10 cellular contexts compared by ENCODE assay signal in the genomic region with DNA sequence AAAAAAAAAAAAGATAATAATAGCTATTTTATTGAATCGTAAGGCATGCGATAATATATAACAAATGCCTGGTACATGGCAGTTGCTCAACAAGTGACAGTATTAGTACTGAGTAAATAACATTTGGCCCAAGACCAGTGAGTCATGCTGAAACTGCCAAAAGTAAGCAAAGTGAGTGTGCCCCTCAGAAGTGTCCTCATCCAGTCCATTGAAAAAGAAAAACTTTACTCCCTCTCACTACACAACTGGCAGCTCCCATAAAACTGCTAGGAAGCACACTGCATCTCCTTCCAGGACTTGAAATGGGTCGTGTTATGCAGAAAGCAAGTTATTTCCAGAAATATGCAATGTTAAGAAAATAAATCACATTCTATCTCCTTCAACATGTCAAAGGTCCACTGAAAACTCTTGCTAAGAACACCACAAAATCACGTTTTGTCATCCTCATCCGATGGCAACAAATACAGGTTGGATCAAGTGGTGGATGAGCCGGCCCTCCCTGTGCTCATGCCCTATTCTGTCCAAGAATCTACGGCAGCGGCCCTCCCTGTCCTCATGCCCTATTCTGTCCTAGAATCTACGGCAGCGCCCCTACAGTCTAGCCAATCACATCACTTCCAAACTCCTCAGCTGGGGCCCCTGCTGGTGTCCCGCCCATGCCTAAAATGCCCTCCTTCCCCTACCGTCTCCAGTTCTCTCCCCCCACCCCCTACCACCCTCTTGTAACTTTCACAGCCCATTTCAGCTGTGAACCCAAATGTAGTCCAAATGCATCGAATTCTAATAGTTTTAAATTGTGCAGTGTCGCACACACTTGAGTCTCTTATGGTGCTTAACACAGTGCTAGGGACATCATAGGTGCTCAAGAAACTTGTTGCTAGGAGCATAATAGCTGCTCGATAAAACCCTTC. TPM values are rescaled to one million over a fixed set of nuclear protein-coding genes. Genes with fewer than 3 reads are reported as not detected.
A peak's percentile ranks its signal among the peaks of the same experiment; 100 is the strongest.
DNase-seq lines count a peak whose midpoint lies in the region; ATAC-seq and TF ChIP-seq lines count a peak whose summit lies in the region.
"Had no signal": no experiment of that assay in that cellular context is flagged by ENCODE, and none has a peak within 500 bp of the region (broad histone marks: within the 10 kb centered on the region; RNA-seq: fewer than 3 reads in every experiment).

No MANE protein-coding gene starts in this region.

- H3K36me3 ChIP-seq in iPS-18a (ENCODE audit: control insufficient read depth, low read depth, low read length): peaks cover 3% of the 10 kb centered on the region

- TF ChIP-seq CTCF in WTC11 (IDR thresholded peaks at IDR 0.05) (no peak), type B pancreatic cell (conservative IDR thresholded peaks at IDR 0.05) (peak; percentile 23)

- CTCF ChIA-PET in activated naive CD4-positive, alpha-beta T cell treated with anti-CD3 and anti-CD28 coated beads, Interleukin-2, amount 10 ng/mL, durations not matched to agents 7 days and 5 days (lab: Charles Lee): no interaction called here
- CTCF ChIA-PET in WTC11 (lab: Charles Lee): interaction anchor here (0.6 to 1.1 kb wide), 3 partner anchors 9 to 466 kb away, joined by 3 to 5 read pairs (median 4); no protein-coding TSS in a partner anchor

- DNase-seq in activated naive CD4-positive, alpha-beta T cell treated with anti-CD3 and anti-CD28 coated beads, Interleukin-2, amount 10 ng/mL, durations not matched to agents 7 days and 5 days: no peak
- DNase-seq in WTC11 (ENCODE audit: low spot score) (peak; percentile 73), type B pancreatic cell (ENCODE audit: extremely low spot score, unreplicated experiment) (no peak), NCI-H1105 treated with DMSO at 0.1 percent for 48 hours (lab: John Stamatoyannopoulos, UW) (no peak), CD1c-positive myeloid dendritic cell (ENCODE audit: extremely low spot score) (no peak)
- DNase-seq: activated naive CD4-positive, alpha-beta T cell treated with Interleukin-2 at 50 U/mL for 16 hours had no signal

- no peaks in the 10 kb centered on the region for H3K9me3 Mint-ChIP-seq in activated naive CD4-positive, alpha-beta T cell treated with anti-CD3 and anti-CD28 coated beads, Interleukin-2, amount 50 U/mL, for 24 hours
- H3K9me3 Mint-ChIP-seq in activated naive CD4-positive, alpha-beta T cell treated with anti-CD3 and anti-CD28 coated beads, Interleukin-2, amount 10 ng/mL, durations not matched to agents 7 days and 5 days: no peaks in the 10 kb centered on the region
- H3K9me3 Mint-ChIP-seq in WTC11 (no peaks in the 10 kb centered on the region), type B pancreatic cell (no peaks in the 10 kb centered on the region)

- H3K27ac Mint-ChIP-seq in activated naive CD4-positive, alpha-beta T cell treated with anti-CD3 and anti-CD28 coated beads, Interleukin-2, amount 50 U/mL, for 24 hours: peak overlapping the region; percentile 23
- H3K27ac Mint-ChIP-seq in activated naive CD4-positive, alpha-beta T cell treated with anti-CD3 and anti-CD28 coated beads, Interleukin-2, amount 10 ng/mL, durations not matched to agents 7 days and 5 days: no peak overlapping the region
- H3K27ac Mint-ChIP-seq in WTC11 (peak overlapping the region; percentile 80), type B pancreatic cell (peak overlapping the region; percentile 84)

- H3K9ac ChIP-seq in iPS-18a (ENCODE audit: low read length): no peak overlapping the region
- H3K9ac ChIP-seq: parathyroid adenoma had no signal

- POLR2A ChIA-PET in WTC11 (lab: Charles Lee): interaction anchor here (0.6 kb wide), 1 partner anchor 58 kb away, joined by 5 read pairs; no protein-coding TSS in a partner anchor

- H3K4me1 ChIP-seq in iPS-18a (ENCODE audit: control insufficient read depth, low read depth, low read length): peaks cover 14% of the 10 kb centered on the region
- H3K4me1 ChIP-seq: parathyroid adenoma had no signal

- no peaks in the 10 kb centered on the region for H3K9me3 ChIP-seq in iPS-18a (ENCODE audit: control insufficient read depth, low read depth, low read length)

- H3K27me3 ChIP-seq in iPS-18a (ENCODE audit: control insufficient read depth, insufficient read depth, low read length): no peaks in the 10 kb centered on the region

- H3K27ac ChIP-seq in iPS-18a (ENCODE audit: low read length): no peak overlapping the region
- H3K27ac ChIP-seq: parathyroid adenoma had no signal

- peaks cover 4% of the 10 kb centered on the region for H3K36me3 Mint-ChIP-seq in activated naive CD4-positive, alpha-beta T cell treated with anti-CD3 and anti-CD28 coated beads, Interleukin-2, amount 50 U/mL, for 24 hours
- no peaks in the 10 kb centered on the region for H3K36me3 Mint-ChIP-seq in activated naive CD4-positive, alpha-beta T cell treated with anti-CD3 and anti-CD28 coated beads, Interleukin-2, amount 10 ng/mL, durations not matched to agents 7 days and 5 days
- H3K36me3 Mint-ChIP-seq in WTC11 (peaks cover 11% of the 10 kb centered on the region; the same call in 1 of the 2 replicates), type B pancreatic cell (peaks cover 29% of the 10 kb centered on the region)

- peaks cover 41% of the 10 kb centered on the region for H3K4me1 Mint-ChIP-seq in activated naive CD4-positive, alpha-beta T cell treated with anti-CD3 and anti-CD28 coated beads, Interleukin-2, amount 50 U/mL, for 24 hours
- peaks cover 25% of the 10 kb centered on the region for H3K4me1 Mint-ChIP-seq in activated naive CD4-positive, alpha-beta T cell treated with anti-CD3 and anti-CD28 coated beads, Interleukin-2, amount 10 ng/mL, durations not matched to agents 7 days and 5 days
- peaks cover 39% of the 10 kb centered on the region for H3K4me1 Mint-ChIP-seq in WTC11
- peaks cover 42% of the 10 kb centered on the region for H3K4me1 Mint-ChIP-seq in type B pancreatic cell (ENCODE audit: unreplicated experiment)

- H3K4me3 ChIP-seq in iPS-18a (ENCODE audit: low read length): peak overlapping the region; percentile 55

- peak; percentile 53 for ATAC-seq in WTC11
- no peak for ATAC-seq in HG03439 (IDR thresholded peaks at IDR 0.05; ENCODE audit: unreplicated experiment)

- peak overlapping the region; percentile 83 for H3K4me3 Mint-ChIP-seq in activated naive CD4-positive, alpha-beta T cell treated with anti-CD3 and anti-CD28 coated beads, Interleukin-2, amount 50 U/mL, for 24 hours
- H3K4me3 Mint-ChIP-seq in activated naive CD4-positive, alpha-beta T cell treated with anti-CD3 and anti-CD28 coated beads, Interleukin-2, amount 10 ng/mL, durations not matched to agents 7 days and 5 days: no peak overlapping the region
- H3K4me3 Mint-ChIP-seq in WTC11 (peak overlapping the region; percentile 87), type B pancreatic cell (peak overlapping the region; percentile 94)

- H3K27me3 Mint-ChIP-seq in activated naive CD4-positive, alpha-beta T cell treated with anti-CD3 and anti-CD28 coated beads, Interleukin-2, amount 50 U/mL, for 24 hours: no peaks in the 10 kb centered on the region
- peaks cover 85% of the 10 kb centered on the region for H3K27me3 Mint-ChIP-seq in activated naive CD4-positive, alpha-beta T cell treated with anti-CD3 and anti-CD28 coated beads, Interleukin-2, amount 10 ng/mL, durations not matched to agents 7 days and 5 days
- no peaks in the 10 kb centered on the region; the same call in 1 of the 2 replicates for H3K27me3 Mint-ChIP-seq in WTC11 (ENCODE audit: low read depth)
- no peaks in the 10 kb centered on the region for H3K27me3 Mint-ChIP-seq in type B pancreatic cell

TF ChIP-seq in WTC11, 78 proteins besides CTCF, POLR2A, EP300 and RAD21 (continues in another document):
- TF ChIP-seq, protein P1, sequence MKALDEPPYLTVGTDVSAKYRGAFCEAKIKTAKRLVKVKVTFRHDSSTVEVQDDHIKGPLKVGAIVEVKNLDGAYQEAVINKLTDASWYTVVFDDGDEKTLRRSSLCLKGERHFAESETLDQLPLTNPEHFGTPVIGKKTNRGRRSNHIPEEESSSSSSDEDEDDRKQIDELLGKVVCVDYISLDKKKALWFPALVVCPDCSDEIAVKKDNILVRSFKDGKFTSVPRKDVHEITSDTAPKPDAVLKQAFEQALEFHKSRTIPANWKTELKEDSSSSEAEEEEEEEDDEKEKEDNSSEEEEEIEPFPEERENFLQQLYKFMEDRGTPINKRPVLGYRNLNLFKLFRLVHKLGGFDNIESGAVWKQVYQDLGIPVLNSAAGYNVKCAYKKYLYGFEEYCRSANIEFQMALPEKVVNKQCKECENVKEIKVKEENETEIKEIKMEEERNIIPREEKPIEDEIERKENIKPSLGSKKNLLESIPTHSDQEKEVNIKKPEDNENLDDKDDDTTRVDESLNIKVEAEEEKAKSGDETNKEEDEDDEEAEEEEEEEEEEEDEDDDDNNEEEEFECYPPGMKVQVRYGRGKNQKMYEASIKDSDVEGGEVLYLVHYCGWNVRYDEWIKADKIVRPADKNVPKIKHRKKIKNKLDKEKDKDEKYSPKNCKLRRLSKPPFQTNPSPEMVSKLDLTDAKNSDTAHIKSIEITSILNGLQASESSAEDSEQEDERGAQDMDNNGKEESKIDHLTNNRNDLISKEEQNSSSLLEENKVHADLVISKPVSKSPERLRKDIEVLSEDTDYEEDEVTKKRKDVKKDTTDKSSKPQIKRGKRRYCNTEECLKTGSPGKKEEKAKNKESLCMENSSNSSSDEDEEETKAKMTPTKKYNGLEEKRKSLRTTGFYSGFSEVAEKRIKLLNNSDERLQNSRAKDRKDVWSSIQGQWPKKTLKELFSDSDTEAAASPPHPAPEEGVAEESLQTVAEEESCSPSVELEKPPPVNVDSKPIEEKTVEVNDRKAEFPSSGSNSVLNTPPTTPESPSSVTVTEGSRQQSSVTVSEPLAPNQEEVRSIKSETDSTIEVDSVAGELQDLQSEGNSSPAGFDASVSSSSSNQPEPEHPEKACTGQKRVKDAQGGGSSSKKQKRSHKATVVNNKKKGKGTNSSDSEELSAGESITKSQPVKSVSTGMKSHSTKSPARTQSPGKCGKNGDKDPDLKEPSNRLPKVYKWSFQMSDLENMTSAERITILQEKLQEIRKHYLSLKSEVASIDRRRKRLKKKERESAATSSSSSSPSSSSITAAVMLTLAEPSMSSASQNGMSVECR (CRISPR knock-in tag; IDR thresholded peaks at IDR 0.05; ENCODE audit: borderline replicate concordance): peak; percentile 36; the same call in 1 of the 2 replicates
- TF ChIP-seq, protein P2, sequence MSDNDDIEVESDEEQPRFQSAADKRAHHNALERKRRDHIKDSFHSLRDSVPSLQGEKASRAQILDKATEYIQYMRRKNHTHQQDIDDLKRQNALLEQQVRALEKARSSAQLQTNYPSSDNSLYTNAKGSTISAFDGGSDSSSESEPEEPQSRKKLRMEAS (CRISPR knock-in tag; IDR thresholded peaks at IDR 0.05): 0 out of 2 replicates have a peak, but pooled peaks have one; percentile 33
- TF ChIP-seq, protein P3, sequence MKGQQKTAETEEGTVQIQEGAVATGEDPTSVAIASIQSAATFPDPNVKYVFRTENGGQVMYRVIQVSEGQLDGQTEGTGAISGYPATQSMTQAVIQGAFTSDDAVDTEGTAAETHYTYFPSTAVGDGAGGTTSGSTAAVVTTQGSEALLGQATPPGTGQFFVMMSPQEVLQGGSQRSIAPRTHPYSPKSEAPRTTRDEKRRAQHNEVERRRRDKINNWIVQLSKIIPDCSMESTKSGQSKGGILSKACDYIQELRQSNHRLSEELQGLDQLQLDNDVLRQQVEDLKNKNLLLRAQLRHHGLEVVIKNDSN (CRISPR knock-in tag; IDR thresholded peaks at IDR 0.05): no peak
- TF ChIP-seq SP1 (CRISPR knock-in tag; conservative IDR thresholded peaks at IDR 0.05): peak; percentile 50; the same call in 1 of the 2 replicates

RNA-seq across cellular contexts. Expression of a gene that starts 12.5 kb away (rescaled TPM):
- total RNA-seq in WTC11 (2021) (27.9 to 38.0 TPM (median 30.9 TPM) in 3 replicates), type B pancreatic cell (ENCODE audit: low replicate concordance) (41.7 and 123 TPM in 2 replicates)
